9 cellular contexts compared by ENCODE assay signal in genomic region chr15:57610130-57610529, GRCh38. TPM values are rescaled to one million over a fixed set of nuclear protein-coding genes. Genes with fewer than 3 reads are reported as not detected.
A peak's percentile ranks its signal among the peaks of the same experiment; 100 is the strongest.
DNase-seq lines count a peak whose midpoint lies in the region; ATAC-seq and TF ChIP-seq lines count a peak whose summit lies in the region.
"Had no signal": no experiment of that assay in that cellular context is flagged by ENCODE, and none has a peak within 500 bp of the region (broad histone marks: within the 10 kb centered on the region; RNA-seq: fewer than 3 reads in every experiment).

No MANE protein-coding gene starts in this region.

- TF ChIP-seq POLR2A in esophagus muscularis mucosa (IDR thresholded peaks at IDR 0.05; ENCODE audit: low read depth), result no peak

- H3K9me3 ChIP-seq in esophagus muscularis mucosa, result no peaks in the 10 kb centered on the region

- H3K27ac ChIP-seq in C4-2B (peak overlapping the region; percentile 59), esophagus muscularis mucosa (replicated peaks in 1 of 4) (peak overlapping the region; percentile 83 to 86 (median 84))

- H3K27ac Mint-ChIP-seq in nephron progenitor cell, result peak overlapping the region; percentile 47
- no peak overlapping the region for H3K27ac Mint-ChIP-seq in activated naive CD4-positive, alpha-beta T cell treated with anti-CD3 and anti-CD28 coated beads, Interleukin-2, amount 50 U/mL, for 72 hours
- H3K27ac Mint-ChIP-seq in activated naive CD4-positive, alpha-beta T cell treated with anti-CD3 and anti-CD28 coated beads, Interleukin-2, amount 10 ng/mL, durations not matched to agents 7 days and 5 days, result no peak overlapping the region

- TF ChIP-seq CTCF in C4-2B (conservative IDR thresholded peaks at IDR 0.05) (no peak), esophagus muscularis mucosa (IDR thresholded peaks at IDR 0.05) (no peak), nephron progenitor cell (IDR thresholded peaks at IDR 0.05) (no peak)

- H3K36me3 Mint-ChIP-seq in nephron progenitor cell (ENCODE audit: low read depth), result no peaks in the 10 kb centered on the region
- H3K36me3 Mint-ChIP-seq in activated naive CD4-positive, alpha-beta T cell treated with anti-CD3 and anti-CD28 coated beads, Interleukin-2, amount 50 U/mL, for 72 hours, result no peaks in the 10 kb centered on the region
- H3K36me3 Mint-ChIP-seq in activated naive CD4-positive, alpha-beta T cell treated with anti-CD3 and anti-CD28 coated beads, Interleukin-2, amount 10 ng/mL, durations not matched to agents 7 days and 5 days, result no peaks in the 10 kb centered on the region

- H3K27me3 Mint-ChIP-seq in nephron progenitor cell (ENCODE audit: low read depth, poor library complexity), result no peaks in the 10 kb centered on the region
- peaks cover 7% of the 10 kb centered on the region for H3K27me3 Mint-ChIP-seq in activated naive CD4-positive, alpha-beta T cell treated with anti-CD3 and anti-CD28 coated beads, Interleukin-2, amount 10 ng/mL, durations not matched to agents 7 days and 5 days

- CTCF ChIA-PET in activated naive CD4-positive, alpha-beta T cell treated with anti-CD3 and anti-CD28 coated beads, Interleukin-2, amount 10 ng/mL, durations not matched to agents 7 days and 5 days (lab: Charles Lee), result interaction anchor here (0.5 kb wide), 1 partner anchor 995 kb away, joined by 3 read pairs; no protein-coding TSS in a partner anchor

- no peak for TF ChIP-seq EP300 in esophagus muscularis mucosa (IDR thresholded peaks at IDR 0.05)

- ATAC-seq in activated naive CD4-positive, alpha-beta T cell treated with anti-CD3 and anti-CD28 coated beads, Interleukin-2, amount 50 U/mL, for 72 hours, result no peak

- DNase-seq in NCI-H146 treated with DMSO at 0.1 percent for 48 hours (lab: John Stamatoyannopoulos, UW; ENCODE audit: unreplicated experiment) (peak; percentile 38), esophagus muscularis mucosa (ENCODE audit: extremely low spot score) (no peak), nephron progenitor cell (no peak), Ammon's horn (ENCODE audit: low spot score) (no peak), SKM-1 treated with dmso at 0.1 percent for 144 hours (lab: John Stamatoyannopoulos, UW; ENCODE audit: unreplicated experiment) (no peak)
- no peak for DNase-seq in activated naive CD4-positive, alpha-beta T cell treated with anti-CD3 and anti-CD28 coated beads, Interleukin-2, amount 50 U/mL, for 72 hours (ENCODE audit: low spot score in 2 of 2)
- no peak for DNase-seq in activated naive CD4-positive, alpha-beta T cell treated with anti-CD3 and anti-CD28 coated beads, Interleukin-2, amount 10 ng/mL, durations not matched to agents 7 days and 5 days
- DNase-seq: NCI-H2081 treated with DMSO at 0.1 percent for 48 hours had no signal

- H3K36me3 ChIP-seq in esophagus muscularis mucosa, result peaks cover 5 to 21% (median 9%) of the 10 kb centered on the region in 4 donors

- H3K4me1 ChIP-seq in esophagus muscularis mucosa, result peaks cover 54 to 92% (median 65%) of the 10 kb centered on the region in 4 donors

- peak overlapping the region; percentile 31 for H3K4me3 Mint-ChIP-seq in nephron progenitor cell
- H3K4me3 Mint-ChIP-seq in activated naive CD4-positive, alpha-beta T cell treated with anti-CD3 and anti-CD28 coated beads, Interleukin-2, amount 10 ng/mL, durations not matched to agents 7 days and 5 days, result no peak overlapping the region

- WGBS in esophagus muscularis mucosa, result 35% methylated on average over 7 of the region's 8 CpGs

- no peaks in the 10 kb centered on the region for H3K27me3 ChIP-seq in esophagus muscularis mucosa

- H3K9me3 Mint-ChIP-seq in nephron progenitor cell, result no peaks in the 10 kb centered on the region
- H3K9me3 Mint-ChIP-seq in activated naive CD4-positive, alpha-beta T cell treated with anti-CD3 and anti-CD28 coated beads, Interleukin-2, amount 50 U/mL, for 72 hours, result no peaks in the 10 kb centered on the region
- no peaks in the 10 kb centered on the region for H3K9me3 Mint-ChIP-seq in activated naive CD4-positive, alpha-beta T cell treated with anti-CD3 and anti-CD28 coated beads, Interleukin-2, amount 10 ng/mL, durations not matched to agents 7 days and 5 days

- intact Hi-C loops in esophagus muscularis mucosa (cut with DNase I), result no loop called here

- H3K4me3 ChIP-seq in esophagus muscularis mucosa, result no peak overlapping the region

- H3K4me1 Mint-ChIP-seq in nephron progenitor cell, result peaks cover 22% of the 10 kb centered on the region
- H3K4me1 Mint-ChIP-seq in activated naive CD4-positive, alpha-beta T cell treated with anti-CD3 and anti-CD28 coated beads, Interleukin-2, amount 10 ng/mL, durations not matched to agents 7 days and 5 days, result peaks cover under 1% of the 10 kb centered on the region

RNA-seq across cellular contexts. Expression of gene MYZAP, which starts 18.4 kb away (rescaled TPM):
- 100 to 1,000 TPM; 192 to 274 (median 234) TPM for total RNA-seq in esophagus muscularis mucosa
- under 1 TPM in 1 of 2 donors, not detected in 1; 0.20 TPM for total RNA-seq in activated naive CD4-positive, alpha-beta T cell treated with anti-CD3 and anti-CD28 coated beads, Interleukin-2, amount 50 U/mL, for 72 hours

Comparison
In these comparisons a context has a peak if more than half of its experiments do, and no peak if none do; other contexts are left out.
1. RNA of gene MYZAP, which starts 18.4 kb away (total RNA-seq): 192 to 274 TPM in esophagus muscularis mucosa; 0.20 TPM in activated naive CD4-positive, alpha-beta T cell treated with anti-CD3 and anti-CD28 coated beads, Interleukin-2, amount 50 U/mL, for 72 hours; every median in the first group is over 100 times any median in the second.